ENCODE assay signal across 8 cellular contexts in the genomic region with DNA sequence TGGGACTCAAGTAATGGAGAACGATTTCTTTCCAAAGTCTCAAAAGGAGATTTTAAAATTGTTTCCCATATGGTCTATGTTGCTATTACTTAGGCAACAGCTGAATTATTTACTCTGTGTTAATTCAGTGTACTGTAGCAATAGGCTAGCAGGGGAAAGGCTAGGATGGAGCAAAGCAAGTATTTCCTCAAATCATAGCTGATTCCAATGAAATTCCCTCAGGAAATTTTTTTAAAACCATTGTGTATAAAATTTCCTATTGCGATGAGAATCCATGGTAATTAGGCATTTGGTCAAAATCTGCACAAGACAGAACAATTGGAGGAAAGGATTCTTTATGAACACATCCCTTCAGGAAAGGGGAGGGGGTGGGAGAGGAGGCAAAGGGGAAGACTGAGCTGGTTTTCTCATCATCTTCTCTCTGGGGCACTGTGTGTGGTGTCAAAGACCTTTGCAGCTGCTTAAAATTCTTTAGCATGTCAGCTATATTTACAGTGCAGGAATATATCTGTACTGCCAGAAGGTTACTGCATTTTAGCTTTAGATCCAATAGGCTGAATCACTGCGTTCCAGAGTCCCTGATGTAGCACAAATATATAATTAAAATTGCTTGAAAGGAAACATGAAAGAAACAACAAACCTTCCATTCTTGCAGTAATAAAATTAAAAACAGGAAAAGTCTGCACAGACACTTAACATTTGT.
DNase-seq lines count a peak whose midpoint lies in the region; ATAC-seq, FAIRE-seq and TF ChIP-seq lines count a peak whose summit lies in the region.

No MANE protein-coding gene starts in this region.

- no peak overlapping the region for H2AFZ ChIP-seq in DND-41 (ENCODE audit: low read depth, low read length)
- H2AFZ ChIP-seq in parathyroid adenoma: peak overlapping the region; percentile 83

- H3K79me2 ChIP-seq in DND-41 (ENCODE audit: insufficient read depth, low read length): no peaks in the 10 kb centered on the region
- no peaks in the 10 kb centered on the region for H3K79me2 ChIP-seq in parathyroid adenoma

- DNase-seq in DND-41 (no peak), fibroblast of pulmonary artery (ENCODE audit: low read depth) (peak; percentile 84), GM12892 (ENCODE audit: insufficient read length) (no peak), putamen (ENCODE audit: low spot score) (no peak), NCI-H146 (lab: John Stamatoyannopoulos, UW) (no peak)

- TF ChIP-seq CTCF in DND-41 (IDR thresholded peaks at IDR 0.05; ENCODE audit: borderline replicate concordance, extremely low read depth, low read length, poor library complexity, severe bottlenecking) (no peak), fibroblast of pulmonary artery (IDR thresholded peaks at IDR 0.05; ENCODE audit: low read length, missing control alignments) (no peak), parathyroid adenoma (IDR thresholded peaks at IDR 0.05) (no peak)

- H3K4me3 ChIP-seq in DND-41 (ENCODE audit: low read depth in 1 of 2, low read length in 2 of 2): no peak overlapping the region
- peak overlapping the region; percentile 56 for H3K4me3 ChIP-seq in fibroblast of pulmonary artery (replicated peaks; ENCODE audit: low read depth, low read length)
- H3K4me3 ChIP-seq in parathyroid adenoma (ENCODE audit: low read depth, low read length): peak overlapping the region; percentile 53

- H4K20me1 ChIP-seq in DND-41 (ENCODE audit: insufficient read depth, low read length): peaks cover 5% of the 10 kb centered on the region; the same call in 1 of the 2 replicates

- H3K9me3 ChIP-seq in DND-41 (ENCODE audit: insufficient read depth, low read length, severe bottlenecking): no peaks in the 10 kb centered on the region
- H3K9me3 ChIP-seq in parathyroid adenoma (ENCODE audit: control insufficient read depth, low read length): no peaks in the 10 kb centered on the region

- ATAC-seq in DND-41 (ENCODE audit: insufficient read depth, low read depth) (no peak), SK-N-SH treated with all-trans-retinoic acid at 6 μM for 48 hours (peak; percentile 67), HG02885 (IDR thresholded peaks at IDR 0.05; ENCODE audit: poor library complexity, unreplicated experiment) (no peak)

- no peak for FAIRE-seq in GM12892 (lab: Jason Lieb, UNC)

- TF ChIP-seq POLR2A in GM12892 (IDR thresholded peaks at IDR 0.05; ENCODE audit: low read depth, low read length): no peak

- no peak overlapping the region for H3K9ac ChIP-seq in DND-41 (ENCODE audit: low read depth, low read length)
- H3K9ac ChIP-seq in parathyroid adenoma: no peak overlapping the region

- H3K4me2 ChIP-seq in DND-41 (ENCODE audit: insufficient read depth, low read length) (peak overlapping the region; percentile 70), parathyroid adenoma (ENCODE audit: low read length) (peak overlapping the region; percentile 82)

- H3K4me1 ChIP-seq in DND-41 (ENCODE audit: insufficient read depth, low read length) (peaks cover 70% of the 10 kb centered on the region), parathyroid adenoma (peaks cover 11% of the 10 kb centered on the region)

- H3K27me3 ChIP-seq in DND-41 (ENCODE audit: insufficient read depth, low read length, poor library complexity) (no peaks in the 10 kb centered on the region), parathyroid adenoma (ENCODE audit: control insufficient read depth, insufficient read depth, low read length) (no peaks in the 10 kb centered on the region)

- H3K27ac ChIP-seq in DND-41 (ENCODE audit: low read length) (no peak overlapping the region), parathyroid adenoma (peak overlapping the region; percentile 38)

- H3K36me3 ChIP-seq in DND-41 (ENCODE audit: insufficient read depth, low read length) (no peaks in the 10 kb centered on the region), parathyroid adenoma (ENCODE audit: control insufficient read depth, insufficient read depth, low read length) (no peaks in the 10 kb centered on the region)

TF ChIP-seq in SK-N-SH treated with all-trans-retinoic acid at 6 μM for 48 hours, 23 proteins besides CTCF, POLR2A, EP300 and RAD21:
- TF ChIP-seq ISL1 (CRISPR knock-in tag; IDR thresholded peaks at IDR 0.05): peak; percentile 62
- no peak for TF ChIP-seq ZFP3 (CRISPR knock-in tag; IDR thresholded peaks at IDR 0.05)
TF ChIP-seq in SK-N-SH treated with all-trans-retinoic acid at 6 μM for 48 hours: peak in this region for 1.

Comparison
In these comparisons a context has a peak if more than half of its experiments do, and no peak if none do; other contexts are left out.
1. H3K4me3 ChIP-seq: peak in fibroblast of pulmonary artery (single experiment) and parathyroid adenoma (single experiment); none in DND-41 (0 of 2).